14 cellular contexts compared by ENCODE assay signal in genomic region chr6:127547909-127548649, GRCh38. TPM values are rescaled to one million over a fixed set of nuclear protein-coding genes. Genes with fewer than 3 reads are reported as not detected.
A peak's percentile ranks its signal among the peaks of the same experiment; 100 is the strongest.
DNase-seq lines count a peak whose midpoint lies in the region; ATAC-seq, FAIRE-seq and TF ChIP-seq lines count a peak whose summit lies in the region.
"Had no signal": no experiment of that assay in that cellular context is flagged by ENCODE, and none has a peak within 500 bp of the region (broad histone marks: within the 10 kb centered on the region; RNA-seq: fewer than 3 reads in every experiment).

No MANE protein-coding gene starts in this region.

- no peak overlapping the region for H3K27ac ChIP-seq in DND-41 (ENCODE audit: low read length)

- H3K4me2 ChIP-seq in DND-41 (ENCODE audit: insufficient read depth, low read length): no peak overlapping the region

- no peaks in the 10 kb centered on the region for H3K9me3 Mint-ChIP-seq in nephron
- H3K9me3 Mint-ChIP-seq: activated T-helper 17 cell treated with anti-CD3 and anti-CD28 coated beads, Interleukin-2, amount 50 U/mL, for 72 hours; neural crest cell; stimulated activated naive CD8-positive, alpha-beta T cell treated with anti-CD3 and anti-CD28 coated beads, Interleukin-15, Interleukin-2, amounts not matched to agents 100 ng/mL and 50 ng/mL, for 24 hours had no signal

- H3K27me3 Mint-ChIP-seq in nephron (ENCODE audit: low read depth): no peaks in the 10 kb centered on the region

- FAIRE-seq in bronchial epithelial cell (lab: Jason Lieb, UNC): no peak

- no peaks in the 10 kb centered on the region for H4K20me1 ChIP-seq in DND-41 (ENCODE audit: insufficient read depth, low read length)

- H2AFZ ChIP-seq in DND-41 (ENCODE audit: low read depth, low read length): no peak overlapping the region

- H3K79me2 ChIP-seq in DND-41 (ENCODE audit: insufficient read depth, low read length): no peaks in the 10 kb centered on the region

- H3K4me3 ChIP-seq in DND-41 (ENCODE audit: low read depth in 1 of 2, low read length in 2 of 2) (no peak overlapping the region), bronchial epithelial cell (ENCODE audit: low read depth, low read length) (no peak overlapping the region)

- H3K9me3 ChIP-seq in DND-41 (ENCODE audit: insufficient read depth, low read length, severe bottlenecking): no peaks in the 10 kb centered on the region

- H3K27ac Mint-ChIP-seq in nephron: no peak overlapping the region
- H3K27ac Mint-ChIP-seq: activated T-helper 17 cell treated with anti-CD3 and anti-CD28 coated beads, Interleukin-2, amount 50 U/mL, for 72 hours; stimulated activated naive CD8-positive, alpha-beta T cell treated with anti-CD3 and anti-CD28 coated beads, Interleukin-15, Interleukin-2, amounts not matched to agents 100 ng/mL and 50 ng/mL, for 24 hours had no signal

- ATAC-seq in DND-41 (ENCODE audit: insufficient read depth, low read depth) (no peak), GM21717 (IDR thresholded peaks at IDR 0.05; ENCODE audit: unreplicated experiment) (no peak), GM18909 (IDR thresholded peaks at IDR 0.05; ENCODE audit: poor library complexity, unreplicated experiment) (no peak), GM18498 (IDR thresholded peaks at IDR 0.05; ENCODE audit: unreplicated experiment) (no peak)

- H3K36me3 ChIP-seq in DND-41 (ENCODE audit: insufficient read depth, low read length) (no peaks in the 10 kb centered on the region), bronchial epithelial cell (ENCODE audit: control insufficient read depth, insufficient read depth, low read length) (no peaks in the 10 kb centered on the region)

- no peaks in the 10 kb centered on the region for H3K4me1 ChIP-seq in DND-41 (ENCODE audit: insufficient read depth, low read length)

- intact Hi-C loops in posterior cingulate gyrus (cut with DNase I): no loop called here

- no peaks in the 10 kb centered on the region for H3K4me1 Mint-ChIP-seq in nephron
- H3K4me1 Mint-ChIP-seq: activated T-helper 17 cell treated with anti-CD3 and anti-CD28 coated beads, Interleukin-2, amount 50 U/mL, for 72 hours; neural crest cell had no signal

- H3K4me3 Mint-ChIP-seq in nephron: no peak overlapping the region
- H3K4me3 Mint-ChIP-seq: activated T-helper 17 cell treated with anti-CD3 and anti-CD28 coated beads, Interleukin-2, amount 50 U/mL, for 72 hours; neural crest cell; stimulated activated naive CD8-positive, alpha-beta T cell treated with anti-CD3 and anti-CD28 coated beads, Interleukin-15, Interleukin-2, amounts not matched to agents 100 ng/mL and 50 ng/mL, for 24 hours had no signal

- H3K27me3 ChIP-seq in DND-41 (ENCODE audit: insufficient read depth, low read length, poor library complexity) (no peaks in the 10 kb centered on the region), bronchial epithelial cell (ENCODE audit: control insufficient read depth, insufficient read depth, low read length) (no peaks in the 10 kb centered on the region)

- TF ChIP-seq CTCF in DND-41 (IDR thresholded peaks at IDR 0.05; ENCODE audit: borderline replicate concordance, extremely low read depth, low read length, poor library complexity, severe bottlenecking) (peak; percentile 20), bronchial epithelial cell (IDR thresholded peaks at IDR 0.05; ENCODE audit: insufficient read depth, low read length, severe bottlenecking) (no peak), nephron (IDR thresholded peaks at IDR 0.05; ENCODE audit: unreplicated experiment in 3 of 3) (peak; percentile 24 to 41 (median 39))

- DNase-seq in DND-41 (no peak), M059J (ENCODE audit: low read depth) (peak; percentile 22), bronchial epithelial cell (ENCODE audit: low read depth) (peak; percentile 28), posterior cingulate gyrus (no peak)
- DNase-seq: cortex of kidney, NCI-H1930, RPMI8226 had no signal

- no peak overlapping the region for H3K9ac ChIP-seq in DND-41 (ENCODE audit: low read depth, low read length)

- no peaks in the 10 kb centered on the region for H3K36me3 Mint-ChIP-seq in nephron (ENCODE audit: low read depth)

RNA-seq across cellular contexts. Expression of gene C6orf58, which starts 28.9 kb away (rescaled TPM):
- 0.64 TPM in 1 of 2 replicates, not detected in the other for total RNA-seq in M059J (2014; rRNA removed; shearing (Covaris generic))
- total RNA-seq in bronchial epithelial cell: not detected in 2 replicates
- total RNA-seq: activated T-helper 17 cell treated with anti-CD3 and anti-CD28 coated beads, Interleukin-2, amount 50 U/mL, for 72 hours; neural crest cell had no signal

Comparison
In these comparisons a context has a peak if more than half of its experiments do, and no peak if none do; other contexts are left out.
1. DNase-seq: peak in M059J (single experiment) and bronchial epithelial cell (single experiment); none in DND-41 (single experiment) and posterior cingulate gyrus (0 of 10).